ENCODE assay signal across 1 cellular context in genomic region chr15:75049392-75049791, GRCh38.
TF ChIP-seq lines count a peak whose summit lies in the region.

No MANE protein-coding gene starts in this region.

TF ChIP-seq in HepG2, 621 proteins besides CTCF, POLR2A, EP300 and RAD21 (continued from another document):
- no peak for TF ChIP-seq SOX5 (CRISPR knock-in tag; IDR thresholded peaks at IDR 0.05; ENCODE audit: borderline replicate concordance)
- no peak for TF ChIP-seq KLF6 (CRISPR knock-in tag; IDR thresholded peaks at IDR 0.05)
TF ChIP-seq in HepG2: peak in this region for 0.
